Comparison of ENCODE assay signal across 9 cellular contexts in genomic region chr21:45336535-45336810, GRCh38.
"Had no signal": no experiment of that assay in that cellular context is flagged by ENCODE, and none has a peak within 500 bp of the region (broad histone marks: within the 10 kb centered on the region; RNA-seq: fewer than 3 reads in every experiment).

No MANE protein-coding gene starts in this region.

- H3K9me3 ChIP-seq: colonic mucosa, stomach, thoracic aorta, uterus had no signal

- ATAC-seq: naive thymus-derived CD4-positive, alpha-beta T cell had no signal

- H3K36me3 ChIP-seq: colonic mucosa, stomach, thoracic aorta, uterus had no signal

- H3K27ac ChIP-seq: colonic mucosa, stomach, thoracic aorta, uterus had no signal

- H3K4me1 ChIP-seq: colonic mucosa, uterus had no signal

- H3K4me3 ChIP-seq: colonic mucosa, stomach, thoracic aorta, uterus had no signal

- DNase-seq: activated CD4-positive, alpha-beta T cell treated with anti-CD3 and anti-CD28 coated beads for 1 hour; activated CD4-positive, alpha-beta T cell treated with anti-CD3 and anti-CD28 coated beads, Interleukin-2, amount 50 U/mL, for 48 hours; activated T-cell treated with anti-CD3 and anti-CD28 coated beads, Interleukin-2, amount 50 U/mL, for 48 hours; colonic mucosa; naive thymus-derived CD4-positive, alpha-beta T cell; stomach; SW 1271; uterus had no signal

- H3K27me3 ChIP-seq: colonic mucosa, uterus had no signal

- H3K4me3 Mint-ChIP-seq: naive thymus-derived CD4-positive, alpha-beta T cell had no signal
